Comparison of ENCODE assay signal across 18 cellular contexts in genomic region chr17:31296156-31296555, GRCh38. TPM values are rescaled to one million over a fixed set of nuclear protein-coding genes. Genes with fewer than 3 reads are reported as not detected.
A peak's percentile ranks its signal among the peaks of the same experiment; 100 is the strongest.
DNase-seq lines count a peak whose midpoint lies in the region; ATAC-seq and TF ChIP-seq lines count a peak whose summit lies in the region.
"Had no signal": no experiment of that assay in that cellular context is flagged by ENCODE, and none has a peak within 500 bp of the region (broad histone marks: within the 10 kb centered on the region; RNA-seq: fewer than 3 reads in every experiment).

No MANE protein-coding gene starts in this region.

- H3K4me3 ChIP-seq in dorsolateral prefrontal cortex (peak overlapping the region; percentile 43 to 85 (median 67)), upper lobe of right lung (no peak overlapping the region)
- H3K4me3 ChIP-seq: MG63 had no signal

- H3K27ac ChIP-seq in dorsolateral prefrontal cortex (peak overlapping the region; percentile 84 to 98 (median 95)), upper lobe of right lung (no peak overlapping the region)
- H3K27ac ChIP-seq: C4-2B had no signal

- H3K36me3 ChIP-seq in upper lobe of right lung = no peaks in the 10 kb centered on the region

- ATAC-seq in upper lobe of right lung = no peak
- ATAC-seq: HepG2, Panc1 had no signal

- peak in 1 of 56 donors; percentile 2 for TF ChIP-seq CTCF in dorsolateral prefrontal cortex (IDR thresholded peaks at IDR 0.05 in 54 of 56, conservative IDR thresholded peaks at IDR 0.05 in 2 of 56; ENCODE audit: low read depth in 1 of 56, partially characterized antibody in 56 of 56)
- TF ChIP-seq CTCF in progenitor cell of endocrine pancreas (IDR thresholded peaks at IDR 0.05; ENCODE audit: unreplicated experiment) = no peak
- TF ChIP-seq CTCF in upper lobe of right lung (IDR thresholded peaks at IDR 0.05) = no peak

- POLR2A ChIA-PET in HEK293T (lab: Yijun Ruan, JAX) = no interaction called here

- no peaks in the 10 kb centered on the region for H3K4me1 Mint-ChIP-seq in progenitor cell of endocrine pancreas (ENCODE audit: low read depth)

- intact Hi-C loops in dorsolateral prefrontal cortex (cut with DNase I) (loop anchor here in 1 of 2 donors (2.0 kb wide), 1 partner anchor 23 kb away; no protein-coding TSS in a partner anchor), upper lobe of right lung (cut with DNase I) (no loop called here)

- H3K27ac Mint-ChIP-seq in progenitor cell of endocrine pancreas = peak overlapping the region; percentile 33

- peak; percentile 55 for DNase-seq in Ammon's horn (ENCODE audit: low spot score)
- peak; percentile 95 to 97 for DNase-seq in NCI-H526 (lab: John Stamatoyannopoulos, UW)
- no peak for DNase-seq in dorsolateral prefrontal cortex
- no peak for DNase-seq in progenitor cell of endocrine pancreas (ENCODE audit: low spot score, unreplicated experiment)
- DNase-seq in HuH-7 (ENCODE audit: low spot score) = no peak
- no peak for DNase-seq in HEK293T (ENCODE audit: extremely low spot score)
- no peak for DNase-seq in upper lobe of right lung
- DNase-seq: EL, GOT3, MG63, NCI-H1105, NCI-H187 treated with DMSO at 0.1 percent for 48 hours, NCI-H446 treated with DMSO at 0.1 percent for 48 hours, NCI-H82 had no signal

- CTCF ChIA-PET in HEK293T (lab: Yijun Ruan, JAX) = no interaction called here

- no peaks in the 10 kb centered on the region for H3K27me3 Mint-ChIP-seq in progenitor cell of endocrine pancreas

- H3K27me3 ChIP-seq in dorsolateral prefrontal cortex (no peaks in the 10 kb centered on the region), upper lobe of right lung (no peaks in the 10 kb centered on the region)
- H3K27me3 ChIP-seq: MG63 had no signal

- no peaks in the 10 kb centered on the region for H3K4me1 ChIP-seq in upper lobe of right lung

- H3K4me3 Mint-ChIP-seq in progenitor cell of endocrine pancreas (ENCODE audit: low read depth) = no peak overlapping the region

- H3K9me3 ChIP-seq in upper lobe of right lung = no peaks in the 10 kb centered on the region
- H3K9me3 ChIP-seq: MG63 had no signal

- no peaks in the 10 kb centered on the region for H3K36me3 Mint-ChIP-seq in progenitor cell of endocrine pancreas (ENCODE audit: insufficient read depth)

- no peaks in the 10 kb centered on the region for H3K9me3 Mint-ChIP-seq in progenitor cell of endocrine pancreas (ENCODE audit: low read depth)

TF ChIP-seq in HEK293T, 16 proteins besides CTCF, POLR2A, EP300 and RAD21:
- TF ChIP-seq LEF1 (IDR thresholded peaks at IDR 0.05; ENCODE audit: borderline replicate concordance) = no peak
- no peak for TF ChIP-seq BHLHE40 (IDR thresholded peaks at IDR 0.05; ENCODE audit: borderline replicate concordance)
- TF ChIP-seq FOXK2 (IDR thresholded peaks at IDR 0.05) = no peak
- TF ChIP-seq ARNT (IDR thresholded peaks at IDR 0.05) = no peak
- no peak for TF ChIP-seq FOXM1 (IDR thresholded peaks at IDR 0.05; ENCODE audit: borderline replicate concordance)
- TF ChIP-seq CTBP1 (IDR thresholded peaks at IDR 0.05; ENCODE audit: borderline replicate concordance) = no peak
- TF ChIP-seq SP1 (IDR thresholded peaks at IDR 0.05) = no peak
- TF ChIP-seq HDGF (IDR thresholded peaks at IDR 0.05; ENCODE audit: borderline replicate concordance) = no peak
- TF ChIP-seq TARDBP (IDR thresholded peaks at IDR 0.05) = no peak
- TF ChIP-seq NFRKB (IDR thresholded peaks at IDR 0.05) = no peak
- no peak for TF ChIP-seq PKNOX1 (IDR thresholded peaks at IDR 0.05)

RNA-seq across cellular contexts. Expression of gene OMG, which starts 0.9 kb away (rescaled TPM):
- total RNA-seq in dorsolateral prefrontal cortex (100 to 1,000 TPM in 68 of 120 experiments, 10 to 100 TPM in 52; 33.8 to 177 (median 105) TPM), progenitor cell of endocrine pancreas (not detected in 2 replicates), upper lobe of right lung (10.3 TPM)
- total RNA-seq: A673, HepG2 had no signal

RNA-seq across cellular contexts. Expression of gene EVI2B, which starts 17.7 kb away (rescaled TPM):
- total RNA-seq in dorsolateral prefrontal cortex (10 to 100 TPM in 16 of 120 experiments, 1 to 10 TPM in 103, under 1 TPM in 1; 0.97 to 17.5 (median 5.9) TPM), progenitor cell of endocrine pancreas (not detected in 2 replicates), upper lobe of right lung (87.9 TPM)
- total RNA-seq: HepG2 had no signal

RNA-seq across cellular contexts. Expression of gene EVI2A, which starts 25.3 kb away (rescaled TPM):
- total RNA-seq in dorsolateral prefrontal cortex = 100 to 1,000 TPM in 14 of 120 experiments, 10 to 100 TPM in 104, 1 to 10 TPM in 2; 7.6 to 203 (median 47.5) TPM
- not detected in 2 replicates for total RNA-seq in progenitor cell of endocrine pancreas
- 38.2 TPM for total RNA-seq in upper lobe of right lung
- total RNA-seq: A673, HepG2 had no signal

Comparison
In these comparisons a context has a peak if more than half of its experiments do, and no peak if none do; other contexts are left out.
1. DNase-seq: peak in Ammon's horn (single experiment) and NCI-H526 (2 of 2); none in dorsolateral prefrontal cortex (0 of 10), progenitor cell of endocrine pancreas (single experiment), HuH-7 (single experiment), HEK293T (single experiment) and upper lobe of right lung (single experiment).
2. RNA of gene OMG, which starts 0.9 kb away (total RNA-seq): 33.8 to 177 TPM in dorsolateral prefrontal cortex and 10.3 TPM in upper lobe of right lung (single experiment); not detected in progenitor cell of endocrine pancreas; every median in the first group is over 10 times any median in the second.